In the genomic region with DNA sequence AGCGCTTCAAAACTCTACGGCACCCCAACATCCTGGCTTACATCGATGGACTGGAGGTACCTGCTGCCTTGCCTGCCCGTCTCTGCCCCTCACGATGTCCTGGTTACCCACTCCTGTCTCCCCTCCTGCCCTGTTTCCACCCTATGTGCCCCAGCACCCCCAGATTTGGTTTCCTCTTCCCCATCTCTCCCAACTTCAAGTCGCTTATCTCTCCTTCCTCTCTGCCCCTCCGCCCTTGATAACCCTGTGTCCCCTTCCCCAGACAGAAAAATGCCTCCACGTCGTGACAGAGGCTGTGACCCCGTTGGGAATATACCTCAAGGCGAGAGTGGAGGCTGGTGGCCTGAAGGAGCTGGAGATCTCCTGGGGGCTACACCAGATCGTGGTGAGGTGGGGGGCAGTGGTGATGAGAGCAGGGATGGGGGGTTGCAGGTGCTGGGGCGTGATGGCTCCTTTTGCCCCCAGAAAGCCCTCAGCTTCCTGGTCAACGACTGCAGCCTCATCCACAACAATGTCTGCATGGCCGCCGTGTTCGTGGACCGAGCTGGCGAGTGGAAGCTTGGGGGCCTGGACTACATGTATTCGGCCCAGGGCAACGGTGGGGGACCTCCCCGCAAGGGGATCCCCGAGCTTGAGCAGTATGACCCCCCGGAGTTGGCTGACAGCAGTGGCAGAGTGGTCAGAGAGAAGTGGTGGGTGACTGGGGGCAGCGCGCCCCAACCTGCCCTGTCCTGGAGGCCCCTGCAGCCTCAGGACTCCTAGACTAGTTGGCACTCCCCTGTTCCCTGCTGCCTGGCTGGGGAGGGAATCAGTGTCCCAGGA, we compare ENCODE assay signal across 8 cellular contexts. TPM values are rescaled to one million over a fixed set of nuclear protein-coding genes. Genes with fewer than 3 reads are reported as not detected.
A peak's percentile ranks its signal among the peaks of the same experiment; 100 is the strongest.
DNase-seq lines count a peak whose midpoint lies in the region; ATAC-seq and TF ChIP-seq lines count a peak whose summit lies in the region.

No MANE protein-coding gene starts in this region.

- no peak overlapping the region for H3K27ac ChIP-seq in iPS-20b (ENCODE audit: low read length)

- peak overlapping the region; percentile 76 for H3K4me3 ChIP-seq in HFF-Myc (replicated peaks; ENCODE audit: low read depth, low read length)
- H3K4me3 ChIP-seq in iPS-20b (ENCODE audit: low read length) = peak overlapping the region; percentile 81

- H3K36me3 Mint-ChIP-seq in activated naive CD4-positive, alpha-beta T cell treated with anti-CD3 and anti-CD28 coated beads, Interleukin-2, amount 50 U/mL, for 72 hours = peaks cover 5% of the 10 kb centered on the region in 2 donors
- H3K36me3 Mint-ChIP-seq in stimulated activated naive CD8-positive, alpha-beta T cell treated with anti-CD3 and anti-CD28 coated beads, Interleukin-15, Interleukin-2, amounts not matched to agents 100 ng/mL and 50 ng/mL, for 24 hours (ENCODE audit: low read depth) = peaks cover 23% of the 10 kb centered on the region

- H3K27ac Mint-ChIP-seq in activated naive CD4-positive, alpha-beta T cell treated with anti-CD3 and anti-CD28 coated beads, Interleukin-2, amount 50 U/mL, for 72 hours = peak overlapping the region; percentile 83 to 93
- peak overlapping the region; percentile 77 for H3K27ac Mint-ChIP-seq in stimulated activated naive CD8-positive, alpha-beta T cell treated with anti-CD3 and anti-CD28 coated beads, Interleukin-15, Interleukin-2, amounts not matched to agents 100 ng/mL and 50 ng/mL, for 24 hours

- peaks cover 11% of the 10 kb centered on the region for H3K27me3 ChIP-seq in iPS-20b (ENCODE audit: insufficient read depth, low read length)

- H3K4me3 Mint-ChIP-seq in stimulated activated naive CD8-positive, alpha-beta T cell treated with anti-CD3 and anti-CD28 coated beads, Interleukin-15, Interleukin-2, amounts not matched to agents 100 ng/mL and 50 ng/mL, for 24 hours = peak overlapping the region; percentile 87

- no peak for ATAC-seq in activated naive CD4-positive, alpha-beta T cell treated with anti-CD3 and anti-CD28 coated beads, Interleukin-2, amount 50 U/mL, for 72 hours
- ATAC-seq in HG03175 (IDR thresholded peaks at IDR 0.05; ENCODE audit: unreplicated experiment) (no peak), HG03378 (IDR thresholded peaks at IDR 0.05; ENCODE audit: unreplicated experiment) (no peak)

- H3K9me3 Mint-ChIP-seq in activated naive CD4-positive, alpha-beta T cell treated with anti-CD3 and anti-CD28 coated beads, Interleukin-2, amount 50 U/mL, for 72 hours = no peaks in the 10 kb centered on the region
- H3K9me3 Mint-ChIP-seq in stimulated activated naive CD8-positive, alpha-beta T cell treated with anti-CD3 and anti-CD28 coated beads, Interleukin-15, Interleukin-2, amounts not matched to agents 100 ng/mL and 50 ng/mL, for 24 hours = no peaks in the 10 kb centered on the region

- no peak for TF ChIP-seq CTCF in HFF-Myc (IDR thresholded peaks at IDR 0.05; ENCODE audit: low read depth, low read length, missing control alignments)

- H3K9ac ChIP-seq in iPS-20b (ENCODE audit: low read depth, low read length) = peak overlapping the region; percentile 79

- H3K9me3 ChIP-seq in iPS-20b (ENCODE audit: insufficient read depth, low read depth, low read length) = no peaks in the 10 kb centered on the region

- no peaks in the 10 kb centered on the region for H3K27me3 Mint-ChIP-seq in stimulated activated naive CD8-positive, alpha-beta T cell treated with anti-CD3 and anti-CD28 coated beads, Interleukin-15, Interleukin-2, amounts not matched to agents 100 ng/mL and 50 ng/mL, for 24 hours

- H3K4me1 Mint-ChIP-seq in stimulated activated naive CD8-positive, alpha-beta T cell treated with anti-CD3 and anti-CD28 coated beads, Interleukin-15, Interleukin-2, amounts not matched to agents 100 ng/mL and 50 ng/mL, for 24 hours (ENCODE audit: low read depth) = peaks cover 64% of the 10 kb centered on the region

- DNase-seq in HFF-Myc (ENCODE audit: extremely low read depth, low read depth) = no peak
- no peak for DNase-seq in activated naive CD4-positive, alpha-beta T cell treated with anti-CD3 and anti-CD28 coated beads, Interleukin-2, amount 50 U/mL, for 72 hours (ENCODE audit: low spot score in 2 of 2)
- no peak for DNase-seq in activated CD8-positive, alpha-beta memory T cell treated with anti-CD3 and anti-CD28 coated beads for 24 hours
- no peak for DNase-seq in stimulated activated CD4-positive, alpha-beta T cell treated with anti-CD3 and anti-CD28 coated beads, Interleukin-4, amount 100 ng/mL, for 24 hours

- H3K36me3 ChIP-seq in iPS-20b (ENCODE audit: insufficient read depth, low read depth, low read length) = peaks cover 18% of the 10 kb centered on the region

- H3K4me1 ChIP-seq in iPS-20b (ENCODE audit: insufficient read depth, low read length) = no peaks in the 10 kb centered on the region; the same call in 1 of the 2 replicates

RNA-seq across cellular contexts. Expression of a gene that starts 1.0 kb away (rescaled TPM):
- 10 to 100 TPM; 74.3 to 93.2 TPM for total RNA-seq in activated naive CD4-positive, alpha-beta T cell treated with anti-CD3 and anti-CD28 coated beads, Interleukin-2, amount 50 U/mL, for 72 hours

RNA-seq across cellular contexts. Expression of a gene that starts 27.0 kb away (rescaled TPM):
- over 10,000 TPM in 1 of 2 donors, 1,000 to 10,000 TPM in 1; 7,127 to 16,609 TPM for total RNA-seq in activated naive CD4-positive, alpha-beta T cell treated with anti-CD3 and anti-CD28 coated beads, Interleukin-2, amount 50 U/mL, for 72 hours

RNA-seq across cellular contexts. Expression of a gene that starts 32.3 kb away (rescaled TPM):
- 10 to 100 TPM; 66.6 to 90.4 TPM for total RNA-seq in activated naive CD4-positive, alpha-beta T cell treated with anti-CD3 and anti-CD28 coated beads, Interleukin-2, amount 50 U/mL, for 72 hours

RNA-seq across cellular contexts. Expression of a gene that starts 44.4 kb away (rescaled TPM):
- total RNA-seq in activated naive CD4-positive, alpha-beta T cell treated with anti-CD3 and anti-CD28 coated beads, Interleukin-2, amount 50 U/mL, for 72 hours = 10 to 100 TPM; 35.9 to 44.3 TPM

RNA-seq across cellular contexts. Expression of a gene that starts 46.5 kb away (rescaled TPM):
- total RNA-seq in activated naive CD4-positive, alpha-beta T cell treated with anti-CD3 and anti-CD28 coated beads, Interleukin-2, amount 50 U/mL, for 72 hours = 10 to 100 TPM; 32.6 to 47.1 TPM
